In genomic region chr16:67652578-67653130, GRCh38 we compare ENCODE assay signal across 9 cellular contexts. TPM values are rescaled to one million over a fixed set of nuclear protein-coding genes. Genes with fewer than 3 reads are reported as not detected.
DNase-seq lines count a peak whose midpoint lies in the region; ATAC-seq and TF ChIP-seq lines count a peak whose summit lies in the region.
"Had no signal": no experiment of that assay in that cellular context is flagged by ENCODE, and none has a peak within 500 bp of the region (broad histone marks: within the 10 kb centered on the region; RNA-seq: fewer than 3 reads in every experiment).

No MANE protein-coding gene starts in this region.

- no peaks in the 10 kb centered on the region for H3K4me1 ChIP-seq in HUES64 (ENCODE audit: insufficient read depth, low read length)
- peaks cover 5 to 9% of the 10 kb centered on the region in 2 donors for H3K4me1 ChIP-seq in left lung

- H3K4me3 ChIP-seq in HUES64 (ENCODE audit: low read length) (peak overlapping the region; percentile 65), cardiac fibroblast (replicated peaks in 1 of 2; ENCODE audit: low read depth in 2 of 2, low read length in 2 of 2) (peak overlapping the region; percentile 19 to 46), left lung (peak overlapping the region in 1 of 2 donors; percentile 18)

- H3K27ac ChIP-seq in HUES64 (ENCODE audit: low read depth, low read length) (no peak overlapping the region), left lung (no peak overlapping the region)

- intact Hi-C loops in left lung (cut with DNase I): loop anchor here in 1 of 2 donors (10.0 kb wide), 1 partner anchor 108 kb away; no protein-coding TSS in a partner anchor

- H3K9me3 ChIP-seq in HUES64 (ENCODE audit: insufficient read depth, low read depth, low read length) (no peaks in the 10 kb centered on the region), left lung (no peaks in the 10 kb centered on the region)

- WGBS in HUES64: 3% methylated on average over 40 of the region's 59 CpGs

- TF ChIP-seq CTCF in cardiac fibroblast (IDR thresholded peaks at IDR 0.05; ENCODE audit: low read depth, low read length) (no peak), left lung (IDR thresholded peaks at IDR 0.05) (no peak)

- peak; percentile 65 for ATAC-seq in left lung
- ATAC-seq in GM19324 (IDR thresholded peaks at IDR 0.05; ENCODE audit: low FRiP score, unreplicated experiment): no peak

- H3K36me3 ChIP-seq in HUES64 (ENCODE audit: insufficient read depth, low read length): peaks cover 26% of the 10 kb centered on the region
- H3K36me3 ChIP-seq in left lung: peaks cover 0 to 17% of the 10 kb centered on the region in 2 donors

- H3K9ac ChIP-seq in HUES64 (ENCODE audit: low read depth, low read length): no peak overlapping the region

- peak; percentile 83 for DNase-seq in AG08396 (ENCODE audit: low spot score)
- DNase-seq in cardiac fibroblast (ENCODE audit: low read depth in 2 of 2): no peak
- peak in 1 of 2 donors; percentile 74 for DNase-seq in left lung
- DNase-seq in activated effector memory CD4-positive, alpha-beta T cell treated with anti-CD3 and anti-CD28 coated beads, Interleukin-2, amount 50 U/mL, for 16 hours: no peak
- DNase-seq in cerebellar cortex (ENCODE audit: low spot score): no peak
- DNase-seq in OCI-M2 (lab: John Stamatoyannopoulos, UW; ENCODE audit: unreplicated experiment): no peak
- DNase-seq: activated CD4-positive, alpha-beta T cell treated with anti-CD3 and anti-CD28 coated beads for 48 hours had no signal

- H3K27me3 ChIP-seq in HUES64 (ENCODE audit: insufficient read depth, low read length) (peaks cover 22% of the 10 kb centered on the region), left lung (peaks cover 37 to 78% of the 10 kb centered on the region in 2 donors)

RNA-seq across cellular contexts. Expression of gene ACD, which starts 7.4 kb away (rescaled TPM):
- 28.5 TPM for polyA plus RNA-seq in HUES64 (2013, experiment 1 of 2)
- 37.8 TPM for polyA plus RNA-seq in HUES64 (2013, experiment 2 of 2)
- 10 to 100 TPM; 12.9 to 15.2 TPM for total RNA-seq in left lung

RNA-seq across cellular contexts. Expression of gene CARMIL2, which starts 7.7 kb away (rescaled TPM):
- polyA plus RNA-seq in HUES64 (2013, experiment 1 of 2): 12.9 TPM
- polyA plus RNA-seq in HUES64 (2013, experiment 2 of 2): 13.6 TPM
- 1 to 10 TPM; 1.6 to 2.9 TPM for total RNA-seq in left lung

RNA-seq across cellular contexts. Expression of gene PARD6A, which starts 8.1 kb away (rescaled TPM):
- polyA plus RNA-seq in HUES64 (2013, experiment 1 of 2): 7.2 TPM
- polyA plus RNA-seq in HUES64 (2013, experiment 2 of 2): 6.1 TPM
- total RNA-seq in left lung: 1 to 10 TPM; 3.8 to 4.1 TPM

RNA-seq across cellular contexts. Expression of gene ENKD1, which starts 13.9 kb away (rescaled TPM):
- polyA plus RNA-seq in HUES64 (2013, experiment 1 of 2): 6.5 TPM
- 9.9 TPM for polyA plus RNA-seq in HUES64 (2013, experiment 2 of 2)
- total RNA-seq in left lung: 10 to 100 TPM; 11.2 to 16.0 TPM

RNA-seq across cellular contexts. Expression of gene C16orf86, which starts 14.0 kb away (rescaled TPM):
- 0.45 TPM for polyA plus RNA-seq in HUES64 (2013, experiment 1 of 2)
- 1.3 TPM for polyA plus RNA-seq in HUES64 (2013, experiment 2 of 2)
- total RNA-seq in left lung: 1 to 10 TPM; 2.6 to 3.6 TPM
